In the genomic region with DNA sequence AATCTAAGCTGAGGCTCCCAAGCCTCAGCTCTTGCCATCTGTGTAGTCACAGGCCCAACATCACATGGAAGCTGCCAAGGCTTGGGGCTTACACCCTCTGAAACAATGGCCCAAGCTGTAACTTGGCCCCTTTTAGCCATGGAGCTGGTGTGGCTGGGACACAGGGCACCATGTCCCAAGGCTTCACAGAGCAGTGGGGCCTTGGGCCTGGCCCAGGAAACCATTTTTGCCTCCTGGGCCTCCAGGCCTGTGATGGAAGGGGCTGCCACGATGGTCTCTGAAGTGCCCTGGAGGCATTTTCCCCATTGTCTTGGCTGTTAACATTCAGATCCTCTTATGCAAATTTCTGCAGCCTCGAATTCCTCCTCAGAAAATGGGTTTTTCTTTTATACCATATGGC, we compare ENCODE assay signal across 24 cellular contexts.
"Had no signal": no experiment of that assay in that cellular context is flagged by ENCODE, and none has a peak within 500 bp of the region (broad histone marks: within the 10 kb centered on the region; RNA-seq: fewer than 3 reads in every experiment).

No MANE protein-coding gene starts in this region.

- H3K4me1 ChIP-seq: left ventricle myocardium inferior, right atrium auricular region, right lobe of liver, tibial nerve, uterus had no signal

- H3K27me3 ChIP-seq: ovary, right atrium auricular region, right lobe of liver, tibial nerve, uterus had no signal

- FAIRE-seq: islet of Langerhans had no signal

- H3K4me1 Mint-ChIP-seq: naive thymus-derived CD4-positive, alpha-beta T cell; stimulated activated memory B cell treated with anti-CD40 and anti-IgM and Interleukin-4, amounts not matched to agents 10 μg/mL and 1 μg/mL and 100 μg/mL, for 72 hours; stimulated activated naive CD8-positive, alpha-beta T cell treated with anti-CD3 and anti-CD28 coated beads, Interleukin-15, amount 100 ng/mL, for 72 hours had no signal

- H3K9me3 ChIP-seq: ovary, right atrium auricular region, right lobe of liver, uterus had no signal

- H3K36me3 ChIP-seq: left ventricle myocardium inferior, ovary, right atrium auricular region, right lobe of liver, tibial nerve, uterus had no signal

- H3K27ac Mint-ChIP-seq: naive thymus-derived CD4-positive, alpha-beta T cell; natural killer cell treated with Interleukin-12 subunit alpha and Interleukin-12 subunit beta and Interleukin-15 and Interleukin-18, amount 100 ng/mL, for 72 hours; progenitor cell of endocrine pancreas; stimulated activated memory B cell treated with anti-CD40 and anti-IgM and Interleukin-4, amounts not matched to agents 10 μg/mL and 1 μg/mL and 100 μg/mL, for 72 hours; type B pancreatic cell had no signal

- H3K27me3 Mint-ChIP-seq: naive thymus-derived CD4-positive, alpha-beta T cell; natural killer cell treated with Interleukin-12 subunit alpha and Interleukin-12 subunit beta and Interleukin-15 and Interleukin-18, amount 100 ng/mL, for 72 hours; progenitor cell of endocrine pancreas; stimulated activated memory B cell treated with anti-CD40 and anti-IgM and Interleukin-4, amounts not matched to agents 10 μg/mL and 1 μg/mL and 100 μg/mL, for 72 hours; stimulated activated naive CD8-positive, alpha-beta T cell treated with anti-CD3 and anti-CD28 coated beads, Interleukin-15, amount 100 ng/mL, for 72 hours; type B pancreatic cell had no signal

- H3K4me3 ChIP-seq: left ventricle myocardium inferior, lung, mucosa of descending colon, ovary, right atrium auricular region, right lobe of liver, smooth muscle cell, tibial nerve, uterus had no signal

- DNase-seq: hypothalamus; left ventricle myocardium inferior; midbrain; mucosa of descending colon; naive thymus-derived CD4-positive, alpha-beta T cell; ovary; right lobe of liver; stimulated activated CD4-positive, alpha-beta T cell treated with anti-CD3 and anti-CD28 coated beads, Interleukin-1b, Interleukin-23, amount 100 ng/mL, for 48 hours; stimulated activated CD4-positive, alpha-beta T cell treated with anti-CD3 and anti-CD28 coated beads, Interleukin-2, amount 100 ng/mL, for 48 hours; stimulated activated CD4-positive, alpha-beta T cell treated with anti-CD3 and anti-CD28 coated beads, Interleukin-4, amount 100 ng/mL, for 4 hours; stimulated activated CD8-positive, alpha-beta memory T cell treated with anti-CD3 and anti-CD28 coated beads, Interleukin-4, amount 100 ng/mL, for 48 hours; stimulated activated naive CD4-positive, alpha-beta T cell treated with Interleukin-2 at 50 U/mL for 16 hours; stimulated activated naive CD8-positive, alpha-beta T cell treated with anti-CD3 and anti-CD28 coated beads, Interleukin-15, amount 100 ng/mL, for 72 hours; substantia nigra; uterus had no signal

- H3K9me3 Mint-ChIP-seq: type B pancreatic cell had no signal

- H3K4me3 Mint-ChIP-seq: naive thymus-derived CD4-positive, alpha-beta T cell; natural killer cell treated with Interleukin-12 subunit alpha and Interleukin-12 subunit beta and Interleukin-15 and Interleukin-18, amount 100 ng/mL, for 72 hours; stimulated activated memory B cell treated with anti-CD40 and anti-IgM and Interleukin-4, amounts not matched to agents 10 μg/mL and 1 μg/mL and 100 μg/mL, for 72 hours; stimulated activated naive CD8-positive, alpha-beta T cell treated with anti-CD3 and anti-CD28 coated beads, Interleukin-15, amount 100 ng/mL, for 72 hours; type B pancreatic cell had no signal

- H3K36me3 Mint-ChIP-seq: naive thymus-derived CD4-positive, alpha-beta T cell; stimulated activated memory B cell treated with anti-CD40 and anti-IgM and Interleukin-4, amounts not matched to agents 10 μg/mL and 1 μg/mL and 100 μg/mL, for 72 hours; type B pancreatic cell had no signal

- H3K27ac ChIP-seq: left ventricle myocardium inferior, ovary, right atrium auricular region, right lobe of liver, tibial nerve, uterus had no signal
